Comparison of ENCODE assay signal across 19 cellular contexts in genomic region chr1:17289756-17290155, GRCh38. TPM values are rescaled to one million over a fixed set of nuclear protein-coding genes. Genes with fewer than 3 reads are reported as not detected.
DNase-seq lines count a peak whose midpoint lies in the region; ATAC-seq lines count a peak whose summit lies in the region.
"Had no signal": no experiment of that assay in that cellular context is flagged by ENCODE, and none has a peak within 500 bp of the region (broad histone marks: within the 10 kb centered on the region; RNA-seq: fewer than 3 reads in every experiment).

No MANE protein-coding gene starts in this region.

- H3K4me3 ChIP-seq in GM23248 = no peak overlapping the region
- H3K4me3 ChIP-seq in SK-N-MC = no peak overlapping the region; the same call in 1 of the 2 replicates
- H3K4me3 ChIP-seq: ovary had no signal

- H4K20me1 ChIP-seq in GM23248 (ENCODE audit: insufficient read depth) = no peaks in the 10 kb centered on the region

- H3K9me3 ChIP-seq in GM23248 (ENCODE audit: low read depth) (no peaks in the 10 kb centered on the region), SK-N-MC (ENCODE audit: low read depth, low read length) (no peaks in the 10 kb centered on the region)
- H3K9me3 ChIP-seq: ovary had no signal

- H3K27me3 ChIP-seq in GM23248 (replicated peaks; ENCODE audit: insufficient read depth) = peaks cover 30% of the 10 kb centered on the region
- H3K27me3 ChIP-seq: ovary had no signal

- ATAC-seq in GM21515 (IDR thresholded peaks at IDR 0.05; ENCODE audit: unreplicated experiment) (no peak), GM18858 (IDR thresholded peaks at IDR 0.05; ENCODE audit: unreplicated experiment) (no peak)

- H2AFZ ChIP-seq in GM23248 = no peak overlapping the region

- in situ Hi-C loops in GM23248 (cut with MboI) = no loop called here

- whole genome bisulfite sequencing in GM23248 (ENCODE audit: low coverage in 1 of 2, low lambda C conversion rate in 2 of 2, missing lambda C conversion rate in 2 of 2), 2 experiments = 0% methylated on average over 1 of the region's 1 CpG

- H3K9me2 ChIP-seq in GM23248 (ENCODE audit: insufficient read depth) = no peaks in the 10 kb centered on the region

- DNase-seq in GM23248 (peak; percentile 61), SK-N-MC (ENCODE audit: low read depth, low spot score) (no peak), fibroblast of gingiva (ENCODE audit: low read depth) (peak; percentile 84), renal cortical epithelial cell (ENCODE audit: low read depth) (peak; percentile 45), NCI-H524 treated with DMSO at 0.1 percent for 48 hours (lab: John Stamatoyannopoulos, UW) (no peak), NCI-H1417 (lab: John Stamatoyannopoulos, UW) (no peak)
- DNase-seq: activated CD4-positive, alpha-beta T cell treated with anti-CD3 and anti-CD28 coated beads, Interleukin-2, amount 50 U/mL, for 4 hours; activated T-cell treated with anti-CD3 and anti-CD28 coated beads, Interleukin-2, amount 50 U/mL, for 48 hours; DMS 273 treated with DMSO at 0.1 percent for 48 hours; NCI-H2029; ovary; SHP77 treated with DMSO at 0.1 percent for 48 hours had no signal

- peaks cover 6% of the 10 kb centered on the region for H3F3A ChIP-seq in GM23248 (ENCODE audit: insufficient read depth)

- peaks cover 16% of the 10 kb centered on the region for H3K4me1 ChIP-seq in GM23248 (ENCODE audit: insufficient read depth)

- peak overlapping the region; percentile 22 for H3K4me2 ChIP-seq in GM23248 (ENCODE audit: unreplicated experiment)

- no peak overlapping the region for H3K9ac ChIP-seq in GM23248
- H3K9ac ChIP-seq in SK-N-MC (ENCODE audit: insufficient read length) = no peak overlapping the region

- no peaks in the 10 kb centered on the region for H3K79me2 ChIP-seq in GM23248 (ENCODE audit: insufficient read depth)

- H3K36me3 ChIP-seq in GM23248 (ENCODE audit: low read depth) = no peaks in the 10 kb centered on the region
- H3K36me3 ChIP-seq in SK-N-MC (ENCODE audit: insufficient read depth, low read length) = no peaks in the 10 kb centered on the region
- H3K36me3 ChIP-seq: ovary had no signal

- H3K27ac ChIP-seq in GM23248 (no peak overlapping the region), SK-N-MC (peak overlapping the region; percentile 30; the same call in 1 of the 2 replicates)
- H3K27ac ChIP-seq: ovary had no signal

RNA-seq across cellular contexts. Expression of gene PADI4, which starts 18.2 kb away (rescaled TPM):
- not detected in 2 replicates for total RNA-seq in GM23248 (2014; rRNA removed; shearing (Covaris generic))
- not detected in 2 replicates for polyA plus RNA-seq in GM23248 (2016; fragmentation: Nextera tagmentation; extraction: Ambion mirVana)
- not detected in 2 replicates for total RNA-seq in renal cortical epithelial cell
- total RNA-seq: glomerular endothelial cell had no signal
- polyA plus RNA-seq: BJ had no signal

RNA-seq across cellular contexts. Expression of gene PADI3, which starts 40.9 kb away (rescaled TPM):
- not detected in 2 replicates for total RNA-seq in GM23248 (2014; rRNA removed; shearing (Covaris generic))
- not detected in 2 replicates for polyA plus RNA-seq in GM23248 (2016; fragmentation: Nextera tagmentation; extraction: Ambion mirVana)
- total RNA-seq in renal cortical epithelial cell = 0.05 and 0.35 TPM in 2 replicates
- total RNA-seq: glomerular endothelial cell, mononuclear cell, ovary, temporal lobe had no signal
- polyA plus RNA-seq: adipose tissue, BJ, ovary had no signal

Comparison
In these comparisons a context has a peak if more than half of its experiments do, and no peak if none do; other contexts are left out.
1. DNase-seq: peak in GM23248 (single experiment), fibroblast of gingiva (single experiment) and renal cortical epithelial cell (single experiment); none in SK-N-MC (single experiment), NCI-H524 treated with DMSO at 0.1 percent for 48 hours (single experiment) and NCI-H1417 (0 of 3).